In the genomic region with DNA sequence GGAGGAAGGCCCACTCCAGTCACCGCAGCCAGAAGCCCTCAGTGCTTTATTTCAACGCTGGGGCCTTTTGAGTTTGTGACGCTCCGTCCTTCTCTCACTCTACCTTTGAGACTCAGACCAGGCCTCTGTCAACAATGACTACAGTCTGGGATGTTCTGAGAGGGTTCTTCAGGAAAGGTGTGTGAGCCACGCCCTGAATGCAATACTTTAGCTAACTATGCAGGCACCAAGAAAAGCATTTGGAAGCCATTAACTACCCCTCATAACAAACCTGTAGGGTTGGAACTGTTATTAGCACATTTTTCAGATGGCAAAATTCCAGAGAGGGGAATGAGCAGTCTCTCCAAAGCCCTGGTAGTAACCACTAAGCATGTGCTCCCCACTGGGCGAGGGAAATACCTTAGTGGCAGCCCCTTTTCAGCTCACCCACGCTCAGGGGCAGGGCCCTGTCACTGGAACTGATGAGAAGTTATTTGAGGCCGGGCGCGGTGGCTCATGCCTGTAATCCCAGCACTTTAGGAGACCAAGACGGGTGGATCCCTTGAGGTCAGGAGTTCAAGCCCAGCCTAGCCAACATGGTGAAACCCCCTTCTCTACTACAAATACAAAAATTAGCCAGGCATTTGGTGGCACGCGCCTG, we compare ENCODE assay signal across 19 cellular contexts. TPM values are rescaled to one million over a fixed set of nuclear protein-coding genes. Genes with fewer than 3 reads are reported as not detected.
A peak's percentile ranks its signal among the peaks of the same experiment; 100 is the strongest.
DNase-seq lines count a peak whose midpoint lies in the region; ATAC-seq, FAIRE-seq and TF ChIP-seq lines count a peak whose summit lies in the region.
"Had no signal": no experiment of that assay in that cellular context is flagged by ENCODE, and none has a peak within 500 bp of the region (broad histone marks: within the 10 kb centered on the region; RNA-seq: fewer than 3 reads in every experiment).

No MANE protein-coding gene starts in this region.

- H2AK5ac ChIP-seq in mesenchymal stem cell (ENCODE audit: low read length, severe bottlenecking): no peak overlapping the region

- H3K9me3 ChIP-seq in K562 (replicated peaks; ENCODE audit: control insufficient read depth, insufficient read depth, low read depth, low read length): no peaks in the 10 kb centered on the region
- H3K9me3 ChIP-seq in mesenchymal stem cell (ENCODE audit: control insufficient read depth, low read length): no peaks in the 10 kb centered on the region
- H3K9me3 ChIP-seq: esophagus squamous epithelium had no signal

- intact Hi-C loops in activated CD8-positive, alpha-beta T cell treated with anti-CD3 and anti-CD28 coated beads for 36 hours (cut with micrococcal nuclease): no loop called here
- intact Hi-C loops in K562 (cut with micrococcal nuclease): no loop called here

- peaks cover 18% of the 10 kb centered on the region for H3K4me1 Mint-ChIP-seq in activated CD8-positive, alpha-beta T cell treated with anti-CD3 and anti-CD28 coated beads for 36 hours (ENCODE audit: low read depth)
- H3K4me1 Mint-ChIP-seq in activated CD8-positive, alpha-beta T cell treated with anti-CD3 and anti-CD28 coated beads, Interleukin-2, amount 10 ng/mL, durations not matched to agents 7 days and 5 days (ENCODE audit: low read depth): peaks cover 36% of the 10 kb centered on the region
- peaks cover 18% of the 10 kb centered on the region for H3K4me1 Mint-ChIP-seq in type B pancreatic cell (ENCODE audit: unreplicated experiment)

- H4K20me1 ChIP-seq in K562 (replicated peaks; ENCODE audit: control insufficient read depth, insufficient read depth, low read length): no peaks in the 10 kb centered on the region; the same call in 1 of the 2 replicates

- no peak overlapping the region for H3K23ac ChIP-seq in mesenchymal stem cell (ENCODE audit: low read length in 2 of 2)

- H3K4me2 ChIP-seq in K562 (ENCODE audit: insufficient read depth, low read length) (no peak overlapping the region), mesenchymal stem cell (ENCODE audit: low read length, poor library complexity, severe bottlenecking) (no peak overlapping the region)

- no peak overlapping the region for H4K8ac ChIP-seq in mesenchymal stem cell (ENCODE audit: low read length)

- no peaks in the 10 kb centered on the region for H3K27me3 ChIP-seq in K562 (ENCODE audit: control insufficient read depth in 2 of 2, insufficient read depth in 2 of 2, low read length in 2 of 2)
- H3K27me3 ChIP-seq in mesenchymal stem cell (ENCODE audit: control insufficient read depth in 1 of 2, insufficient read depth in 1 of 2, low read length in 2 of 2): no peaks in the 10 kb centered on the region
- H3K27me3 ChIP-seq: cardiac muscle cell, esophagus squamous epithelium had no signal

- peak overlapping the region in 1 of 2 experiments; percentile 68; a peak in 1 of 4 replicates for H3K9ac ChIP-seq in K562 (ENCODE audit: insufficient read depth in 1 of 2, low read depth in 2 of 2, low read length in 2 of 2)
- H3K9ac ChIP-seq in mesenchymal stem cell (ENCODE audit: low read length): no peak overlapping the region

- CTCF ChIA-PET in activated CD8-positive, alpha-beta T cell treated with anti-CD3 and anti-CD28 coated beads for 36 hours (lab: Charles Lee): interaction anchor here (1.2 kb wide), 1 partner anchor 18 kb away, joined by 3 read pairs; no protein-coding TSS in a partner anchor
- CTCF ChIA-PET in activated CD8-positive, alpha-beta T cell treated with anti-CD3 and anti-CD28 coated beads, Interleukin-2, amount 10 ng/mL, durations not matched to agents 7 days and 5 days (lab: Charles Lee): no interaction called here
- CTCF ChIA-PET in K562 (lab: Yijun Ruan, JAX; ENCODE audit: low intra/inter-chr PET ratio): no interaction called here

- H3K27ac ChIP-seq in K562 (ENCODE audit: extremely low read depth, low read depth, low read length) (peak overlapping the region; percentile 7; the same call in 2 of the 3 replicates), mesenchymal stem cell (ENCODE audit: low read length, poor library complexity, severe bottlenecking) (peak overlapping the region; percentile 17)
- H3K27ac ChIP-seq: cardiac muscle cell had no signal

- no peak for TF ChIP-seq RAD21 in K562 (CRISPR knock-in tag; conservative IDR thresholded peaks at IDR 0.05 in 1 of 2, IDR thresholded peaks at IDR 0.05 in 1 of 2)

- no peak for TF ChIP-seq EP300 in K562 (IDR thresholded peaks at IDR 0.05; ENCODE audit: low read length)

- TF ChIP-seq POLR2A in K562 (conservative IDR thresholded peaks at IDR 0.05): no peak

- no peak overlapping the region for H4K91ac ChIP-seq in mesenchymal stem cell (ENCODE audit: low read length)

- no peak for FAIRE-seq in K562 (lab: Jason Lieb, UNC)
- FAIRE-seq: A204.1, D721Med, GM19239, urothelium cell line had no signal

- no peaks in the 10 kb centered on the region for H3K27me3 Mint-ChIP-seq in activated CD8-positive, alpha-beta T cell treated with anti-CD3 and anti-CD28 coated beads for 36 hours
- no peaks in the 10 kb centered on the region for H3K27me3 Mint-ChIP-seq in activated CD8-positive, alpha-beta T cell treated with anti-CD3 and anti-CD28 coated beads, Interleukin-2, amount 10 ng/mL, durations not matched to agents 7 days and 5 days (ENCODE audit: low read depth)
- no peaks in the 10 kb centered on the region for H3K27me3 Mint-ChIP-seq in type B pancreatic cell

- no peak overlapping the region for H3K4me3 Mint-ChIP-seq in activated CD8-positive, alpha-beta T cell treated with anti-CD3 and anti-CD28 coated beads for 36 hours
- no peak overlapping the region for H3K4me3 Mint-ChIP-seq in activated CD8-positive, alpha-beta T cell treated with anti-CD3 and anti-CD28 coated beads, Interleukin-2, amount 10 ng/mL, durations not matched to agents 7 days and 5 days
- peak overlapping the region; percentile 77 for H3K4me3 Mint-ChIP-seq in type B pancreatic cell

- no peak for DNase-seq in activated CD8-positive, alpha-beta T cell treated with anti-CD3 and anti-CD28 coated beads for 36 hours
- DNase-seq in activated CD8-positive, alpha-beta T cell treated with anti-CD3 and anti-CD28 coated beads, Interleukin-2, amount 10 ng/mL, durations not matched to agents 7 days and 5 days: no peak
- peak in 1 of 4 experiments; percentile 8 for DNase-seq in K562 (ENCODE audit: extremely low read depth in 1 of 4, low spot score in 3 of 4)
- no peak for DNase-seq in mesenchymal stem cell
- DNase-seq in type B pancreatic cell (ENCODE audit: extremely low spot score, unreplicated experiment): no peak
- no peak for DNase-seq in kidney glomerular epithelial cell (lab: John Stamatoyannopoulos, UW)
- no peak for DNase-seq in stimulated activated CD4-positive, alpha-beta T cell treated with anti-CD3 and anti-CD28 coated beads, Interleukin-2, amount 100 ng/mL, for 24 hours
- DNase-seq in KG1 (lab: John Stamatoyannopoulos, UW): no peak
- DNase-seq: esophagus squamous epithelium; left ventricle myocardium superior; NCI-H2171; NCI-H69; Right ventricle myocardium superior; stimulated activated CD4-positive, alpha-beta T cell treated with anti-CD3 and anti-CD28 coated beads, Interleukin-1b, Interleukin-23, amount 100 ng/mL, for 48 hours had no signal

- no peak overlapping the region for H2AFZ ChIP-seq in K562 (ENCODE audit: low read depth, low read length)
- no peak overlapping the region for H2AFZ ChIP-seq in mesenchymal stem cell (ENCODE audit: low read depth, low read length)

- H3K4ac ChIP-seq in mesenchymal stem cell (ENCODE audit: low read depth in 1 of 2, low read length in 2 of 2): no peak overlapping the region

- no peak overlapping the region for H2BK5ac ChIP-seq in mesenchymal stem cell (ENCODE audit: low read depth, low read length, poor library complexity, severe bottlenecking)

- peaks cover 16% of the 10 kb centered on the region for H3K36me3 Mint-ChIP-seq in activated CD8-positive, alpha-beta T cell treated with anti-CD3 and anti-CD28 coated beads for 36 hours (ENCODE audit: low read depth)
- peaks cover 34% of the 10 kb centered on the region for H3K36me3 Mint-ChIP-seq in activated CD8-positive, alpha-beta T cell treated with anti-CD3 and anti-CD28 coated beads, Interleukin-2, amount 10 ng/mL, durations not matched to agents 7 days and 5 days (ENCODE audit: low read depth)
- peaks cover 15% of the 10 kb centered on the region for H3K36me3 Mint-ChIP-seq in type B pancreatic cell

- H3K27ac Mint-ChIP-seq in activated CD8-positive, alpha-beta T cell treated with anti-CD3 and anti-CD28 coated beads for 36 hours: peak overlapping the region; percentile 49
- no peak overlapping the region for H3K27ac Mint-ChIP-seq in activated CD8-positive, alpha-beta T cell treated with anti-CD3 and anti-CD28 coated beads, Interleukin-2, amount 10 ng/mL, durations not matched to agents 7 days and 5 days
- peak overlapping the region; percentile 100 for H3K27ac Mint-ChIP-seq in type B pancreatic cell

- peaks cover 32% of the 10 kb centered on the region for H3K36me3 ChIP-seq in K562 (ENCODE audit: control insufficient read depth, insufficient read depth, low read length)
- H3K36me3 ChIP-seq in mesenchymal stem cell (ENCODE audit: control insufficient read depth in 1 of 2, insufficient read depth in 2 of 2, low read depth in 1 of 2, low read length in 2 of 2): peaks cover 36 to 43% of the 10 kb centered on the region in 2 experiments

- no peaks in the 10 kb centered on the region for H3K79me2 ChIP-seq in K562 (ENCODE audit: control insufficient read depth, insufficient read depth, low read length)

- 74% methylated on average over 13 of the region's 13 CpGs for WGBS in K562 (ENCODE audit: insufficient coverage, low coverage, missing lambda C conversion rate)
- 97% methylated on average over 12 of the region's 13 CpGs for WGBS in mesenchymal stem cell

- no peak overlapping the region for H2BK120ac ChIP-seq in mesenchymal stem cell (ENCODE audit: low read depth, low read length)

- no TSS peak for BruUV-seq in K562 (replicated peaks; lab: Mats Ljungman, UMichigan)

- H3K18ac ChIP-seq in mesenchymal stem cell (ENCODE audit: low read depth in 1 of 2, low read length in 2 of 2): no peak overlapping the region

- H2BK15ac ChIP-seq in mesenchymal stem cell (ENCODE audit: low read depth, poor library complexity, severe bottlenecking): no peak overlapping the region

- no peak for TF ChIP-seq CTCF in activated CD8-positive, alpha-beta T cell treated with anti-CD3 and anti-CD28 coated beads for 36 hours (IDR thresholded peaks at IDR 0.05)
- TF ChIP-seq CTCF in K562 (IDR thresholded peaks at IDR 0.05 in 2 of 3, conservative IDR thresholded peaks at IDR 0.05 in 1 of 3; ENCODE audit: insufficient read depth in 2 of 3, low read depth in 1 of 3, low read length in 3 of 3) (no peak), type B pancreatic cell (conservative IDR thresholded peaks at IDR 0.05) (no peak)

- no peak overlapping the region for H3K14ac ChIP-seq in mesenchymal stem cell (ENCODE audit: low read length in 2 of 2)

- POLR2A ChIA-PET in activated CD8-positive, alpha-beta T cell treated with anti-CD3 and anti-CD28 coated beads for 36 hours (lab: Charles Lee): interaction anchor here (1.0 kb wide), 1 partner anchor 39 kb away, joined by 6 read pairs; a partner anchor contains a TSS
- POLR2A ChIA-PET in activated CD8-positive, alpha-beta T cell treated with anti-CD3 and anti-CD28 coated beads, Interleukin-2, amount 10 ng/mL, durations not matched to agents 7 days and 5 days (lab: Charles Lee): interaction anchor here (0.8 kb wide), 1 partner anchor 30 kb away, joined by 3 read pairs; no protein-coding TSS in a partner anchor
- POLR2A ChIA-PET in K562 (lab: Yijun Ruan, JAX): interaction anchor here (0.6 to 1.7 kb wide), 7 partner anchors 8 to 522 kb away, joined by 3 to 8 read pairs (median 3); no protein-coding TSS in a partner anchor

- H3K4me1 ChIP-seq in K562 (replicated peaks in 1 of 2; ENCODE audit: control insufficient read depth in 2 of 2, insufficient read depth in 2 of 2, low read length in 2 of 2) (peaks cover 24 to 55% of the 10 kb centered on the region in 2 experiments), mesenchymal stem cell (ENCODE audit: control insufficient read depth, insufficient read depth, low read depth, low read length) (peaks cover 15% of the 10 kb centered on the region)

- H3K9me1 ChIP-seq in K562 (ENCODE audit: control insufficient read depth, insufficient read depth, low read length): no peaks in the 10 kb centered on the region

- no peak overlapping the region for H2BK12ac ChIP-seq in mesenchymal stem cell (ENCODE audit: low read length in 2 of 2)

- no peaks in the 10 kb centered on the region for H3K9me3 Mint-ChIP-seq in activated CD8-positive, alpha-beta T cell treated with anti-CD3 and anti-CD28 coated beads for 36 hours
- no peaks in the 10 kb centered on the region for H3K9me3 Mint-ChIP-seq in activated CD8-positive, alpha-beta T cell treated with anti-CD3 and anti-CD28 coated beads, Interleukin-2, amount 10 ng/mL, durations not matched to agents 7 days and 5 days (ENCODE audit: insufficient read depth)
- no peaks in the 10 kb centered on the region for H3K9me3 Mint-ChIP-seq in type B pancreatic cell

- H3K4me3 ChIP-seq in K562: no peak overlapping the region
- H3K4me3 ChIP-seq in mesenchymal stem cell (ENCODE audit: insufficient read depth in 1 of 2, low read depth in 1 of 2, low read length in 2 of 2): no peak overlapping the region
- H3K4me3 ChIP-seq: cardiac muscle cell, esophagus squamous epithelium had no signal

- peaks cover 18% of the 10 kb centered on the region for H3K79me1 ChIP-seq in mesenchymal stem cell (replicated peaks; ENCODE audit: low read length, poor library complexity, severe bottlenecking)

- ATAC-seq in activated CD8-positive, alpha-beta T cell treated with anti-CD3 and anti-CD28 coated beads for 36 hours: no peak
- ATAC-seq in activated CD8-positive, alpha-beta T cell treated with anti-CD3 and anti-CD28 coated beads, Interleukin-2, amount 10 ng/mL, durations not matched to agents 7 days and 5 days: no peak
- no peak for ATAC-seq in K562
- ATAC-seq: left ventricle myocardium superior had no signal

- in situ Hi-C loops in K562 (cut with MboI): no loop called here

RNA-seq across cellular contexts. Expression of a gene that starts 5.7 kb away (rescaled TPM):
- 100 to 1,000 TPM; 304 to 307 TPM for total RNA-seq in activated CD8-positive, alpha-beta T cell treated with anti-CD3 and anti-CD28 coated beads for 36 hours
- 100 to 1,000 TPM; 408 to 412 TPM for total RNA-seq in activated CD8-positive, alpha-beta T cell treated with anti-CD3 and anti-CD28 coated beads, Interleukin-2, amount 10 ng/mL, durations not matched to agents 7 days and 5 days
- total RNA-seq in K562 (2011; cell fraction: chromatin; rRNA removed; ENCODE audit: low replicate concordance): 99.9 and 272 TPM in 2 replicates
- 195 and 204 TPM in 2 replicates for total RNA-seq in K562 (2011; cell fraction: nucleolus; rRNA removed)
- total RNA-seq in K562 (2011; cell fraction: nucleoplasm; rRNA removed): 146 and 192 TPM in 2 replicates
- total RNA-seq in K562 (2014; rRNA removed) (357 and 436 TPM in 2 replicates), K562 (2014; rRNA removed; fragmentation: Illumina TruSeq; extraction: Trizol) (77.8 and 81.5 TPM in 2 replicates), K562 (2015; rRNA removed; fragmentation: Illumina TruSeq; extraction: Trizol) (216 and 235 TPM in 2 replicates), K562 (2021) (187 and 221 TPM in 2 replicates), type B pancreatic cell (ENCODE audit: low replicate concordance) (55.0 and 125 TPM in 2 replicates)
- polyA plus RNA-seq in K562 (2011; rRNA removed) (211 and 213 TPM in 2 replicates), K562 (2014; fragmentation: Illumina TruSeq; extraction: Trizol) (93.3 and 345 TPM in 2 replicates), K562 (2014; fragmentation: Nextera tagmentation; extraction: Ambion mirVana) (10 to 100 TPM in 1 of 2 experiments, 1 to 10 TPM in 1; 6.7 to 38.7 TPM), K562 (2014; rRNA removed) (308 and 407 TPM in 2 replicates)
- polyA plus RNA-seq in K562 (2011; cell fraction: cytosol; rRNA removed): 307 and 633 TPM in 2 replicates
- polyA plus RNA-seq in K562 (2011; cell fraction: nucleus; rRNA removed): 159 and 253 TPM in 2 replicates
- 510 and 518 TPM in 2 replicates for polyA plus RNA-seq in K562 (2012)
- polyA minus RNA-seq in K562 (2011; rRNA and poly(A)+ RNA removed): 59.3 and 102 TPM in 2 replicates
- 118 and 133 TPM in 2 replicates for polyA minus RNA-seq in K562 (2011; cell fraction: cytosol; rRNA and poly(A)+ RNA removed)
- polyA minus RNA-seq in K562 (2011; cell fraction: nucleus; rRNA and poly(A)+ RNA removed): 73.5 and 76.2 TPM in 2 replicates
- 211 TPM for polyA plus RNA-seq in mesenchymal stem cell (2013, experiment 1 of 2)
- 214 TPM for polyA plus RNA-seq in mesenchymal stem cell (2013, experiment 2 of 2)

RNA-seq across cellular contexts. Expression of a gene that starts 39.5 kb away (rescaled TPM):
- total RNA-seq in activated CD8-positive, alpha-beta T cell treated with anti-CD3 and anti-CD28 coated beads for 36 hours: 100 to 1,000 TPM; 160 TPM
- total RNA-seq in activated CD8-positive, alpha-beta T cell treated with anti-CD3 and anti-CD28 coated beads, Interleukin-2, amount 10 ng/mL, durations not matched to agents 7 days and 5 days: 100 to 1,000 TPM; 104 TPM
- 27.1 and 32.8 TPM in 2 replicates for total RNA-seq in K562 (2011; cell fraction: chromatin; rRNA removed; ENCODE audit: low replicate concordance)
- 19.1 and 20.0 TPM in 2 replicates for total RNA-seq in K562 (2011; cell fraction: nucleolus; rRNA removed)
- total RNA-seq in K562 (2011; cell fraction: nucleoplasm; rRNA removed): 28.5 and 49.1 TPM in 2 replicates
- total RNA-seq in K562 (2014; rRNA removed) (105 and 108 TPM in 2 replicates), K562 (2014; rRNA removed; fragmentation: Illumina TruSeq; extraction: Trizol) (129 and 138 TPM in 2 replicates), K562 (2015; rRNA removed; fragmentation: Illumina TruSeq; extraction: Trizol) (161 and 162 TPM in 2 replicates), K562 (2021) (161 and 182 TPM in 2 replicates), type B pancreatic cell (ENCODE audit: low replicate concordance) (112 and 115 TPM in 2 replicates)
- polyA plus RNA-seq in K562 (2011; rRNA removed) (31.0 and 72.6 TPM in 2 replicates), K562 (2014; fragmentation: Illumina TruSeq; extraction: Trizol) (315 and 356 TPM in 2 replicates), K562 (2014; fragmentation: Nextera tagmentation; extraction: Ambion mirVana) (10 to 100 TPM; 10.2 to 16.0 TPM), K562 (2014; rRNA removed) (185 and 215 TPM in 2 replicates)
- polyA plus RNA-seq in K562 (2011; cell fraction: cytosol; rRNA removed): 26.2 and 29.1 TPM in 2 replicates
- 22.4 and 28.1 TPM in 2 replicates for polyA plus RNA-seq in K562 (2011; cell fraction: nucleus; rRNA removed)
- 165 and 249 TPM in 2 replicates for polyA plus RNA-seq in K562 (2012)
- 20.1 and 24.4 TPM in 2 replicates for polyA minus RNA-seq in K562 (2011; rRNA and poly(A)+ RNA removed)
- polyA minus RNA-seq in K562 (2011; cell fraction: cytosol; rRNA and poly(A)+ RNA removed): 31.9 and 37.0 TPM in 2 replicates
- polyA minus RNA-seq in K562 (2011; cell fraction: nucleus; rRNA and poly(A)+ RNA removed): 5.1 and 6.4 TPM in 2 replicates
- 109 TPM for polyA plus RNA-seq in mesenchymal stem cell (2013, experiment 1 of 2)
- polyA plus RNA-seq in mesenchymal stem cell (2013, experiment 2 of 2): 104 TPM

RNA-seq across cellular contexts. Expression of a gene that starts 39.9 kb away (rescaled TPM):
- 100 to 1,000 TPM; 118 to 124 TPM for total RNA-seq in activated CD8-positive, alpha-beta T cell treated with anti-CD3 and anti-CD28 coated beads for 36 hours
- total RNA-seq in activated CD8-positive, alpha-beta T cell treated with anti-CD3 and anti-CD28 coated beads, Interleukin-2, amount 10 ng/mL, durations not matched to agents 7 days and 5 days: 100 to 1,000 TPM; 101 to 110 TPM
- total RNA-seq in K562 (2011; cell fraction: chromatin; rRNA removed; ENCODE audit: low replicate concordance): 71.4 and 104 TPM in 2 replicates
- total RNA-seq in K562 (2011; cell fraction: nucleolus; rRNA removed): 46.8 and 62.5 TPM in 2 replicates
- total RNA-seq in K562 (2011; cell fraction: nucleoplasm; rRNA removed): 67.0 and 82.8 TPM in 2 replicates
- total RNA-seq in K562 (2014; rRNA removed): 247 and 279 TPM in 2 replicates
- total RNA-seq in K562 (2014; rRNA removed; fragmentation: Illumina TruSeq; extraction: Trizol): 214 and 266 TPM in 2 replicates
- 211 and 238 TPM in 2 replicates for total RNA-seq in K562 (2015; rRNA removed; fragmentation: Illumina TruSeq; extraction: Trizol)
- total RNA-seq in K562 (2021): 242 and 255 TPM in 2 replicates
- 69.4 and 105 TPM in 2 replicates for polyA plus RNA-seq in K562 (2011; rRNA removed)
- polyA plus RNA-seq in K562 (2011; cell fraction: cytosol; rRNA removed): 77.0 and 96.0 TPM in 2 replicates
- polyA plus RNA-seq in K562 (2011; cell fraction: nucleus; rRNA removed): 42.2 and 50.1 TPM in 2 replicates
- 142 and 298 TPM in 2 replicates for polyA plus RNA-seq in K562 (2012)
- 307 and 342 TPM in 2 replicates for polyA plus RNA-seq in K562 (2014; fragmentation: Illumina TruSeq; extraction: Trizol)
- 100 to 1,000 TPM; 275 to 332 TPM for polyA plus RNA-seq in K562 (2014; fragmentation: Nextera tagmentation; extraction: Ambion mirVana)
- polyA plus RNA-seq in K562 (2014; rRNA removed): 237 and 272 TPM in 2 replicates
- 50.5 and 64.8 TPM in 2 replicates for polyA minus RNA-seq in K562 (2011; rRNA and poly(A)+ RNA removed)
- polyA minus RNA-seq in K562 (2011; cell fraction: cytosol; rRNA and poly(A)+ RNA removed): 36.5 and 42.6 TPM in 2 replicates
- 16.4 and 18.0 TPM in 2 replicates for polyA minus RNA-seq in K562 (2011; cell fraction: nucleus; rRNA and poly(A)+ RNA removed)
- 171 TPM for polyA plus RNA-seq in mesenchymal stem cell (2013, experiment 1 of 2)
- 175 TPM for polyA plus RNA-seq in mesenchymal stem cell (2013, experiment 2 of 2)
- total RNA-seq in type B pancreatic cell (ENCODE audit: low replicate concordance): 102 and 166 TPM in 2 replicates

RNA-seq across cellular contexts. Expression of a gene that starts 43.2 kb away (rescaled TPM):
- total RNA-seq in activated CD8-positive, alpha-beta T cell treated with anti-CD3 and anti-CD28 coated beads for 36 hours: 10 to 100 TPM; 45.4 to 45.8 TPM
- total RNA-seq in activated CD8-positive, alpha-beta T cell treated with anti-CD3 and anti-CD28 coated beads, Interleukin-2, amount 10 ng/mL, durations not matched to agents 7 days and 5 days: 10 to 100 TPM; 51.4 to 56.1 TPM
- total RNA-seq in K562 (2011; cell fraction: chromatin; rRNA removed; ENCODE audit: low replicate concordance): 32.7 and 51.7 TPM in 2 replicates
- 40.7 and 42.2 TPM in 2 replicates for total RNA-seq in K562 (2011; cell fraction: nucleolus; rRNA removed)
- 40.5 and 61.6 TPM in 2 replicates for total RNA-seq in K562 (2011; cell fraction: nucleoplasm; rRNA removed)
- 55.6 and 87.2 TPM in 2 replicates for total RNA-seq in K562 (2014; rRNA removed)
- 75.4 and 83.0 TPM in 2 replicates for total RNA-seq in K562 (2014; rRNA removed; fragmentation: Illumina TruSeq; extraction: Trizol)
- total RNA-seq in K562 (2015; rRNA removed; fragmentation: Illumina TruSeq; extraction: Trizol): 78.7 and 86.1 TPM in 2 replicates
- total RNA-seq in K562 (2021): 120 and 121 TPM in 2 replicates
- polyA plus RNA-seq in K562 (2011; rRNA removed): 39.5 and 41.9 TPM in 2 replicates
- 61.5 and 87.8 TPM in 2 replicates for polyA plus RNA-seq in K562 (2011; cell fraction: cytosol; rRNA removed)
- polyA plus RNA-seq in K562 (2011; cell fraction: nucleus; rRNA removed): 44.9 and 61.3 TPM in 2 replicates
- polyA plus RNA-seq in K562 (2012): 108 and 132 TPM in 2 replicates
- 96.4 and 107 TPM in 2 replicates for polyA plus RNA-seq in K562 (2014; fragmentation: Illumina TruSeq; extraction: Trizol)
- 100 to 1,000 TPM; 130 to 151 TPM for polyA plus RNA-seq in K562 (2014; fragmentation: Nextera tagmentation; extraction: Ambion mirVana)
- 74.6 and 75.7 TPM in 2 replicates for polyA plus RNA-seq in K562 (2014; rRNA removed)
- 42.0 and 57.7 TPM in 2 replicates for polyA minus RNA-seq in K562 (2011; rRNA and poly(A)+ RNA removed)
- 31.2 and 36.7 TPM in 2 replicates for polyA minus RNA-seq in K562 (2011; cell fraction: cytosol; rRNA and poly(A)+ RNA removed)
- 20.7 and 21.9 TPM in 2 replicates for polyA minus RNA-seq in K562 (2011; cell fraction: nucleus; rRNA and poly(A)+ RNA removed)
- polyA plus RNA-seq in mesenchymal stem cell (2013, experiment 1 of 2): 293 TPM
- polyA plus RNA-seq in mesenchymal stem cell (2013, experiment 2 of 2): 307 TPM
- total RNA-seq in type B pancreatic cell (ENCODE audit: low replicate concordance): 164 and 209 TPM in 2 replicates
